In the genomic region with DNA sequence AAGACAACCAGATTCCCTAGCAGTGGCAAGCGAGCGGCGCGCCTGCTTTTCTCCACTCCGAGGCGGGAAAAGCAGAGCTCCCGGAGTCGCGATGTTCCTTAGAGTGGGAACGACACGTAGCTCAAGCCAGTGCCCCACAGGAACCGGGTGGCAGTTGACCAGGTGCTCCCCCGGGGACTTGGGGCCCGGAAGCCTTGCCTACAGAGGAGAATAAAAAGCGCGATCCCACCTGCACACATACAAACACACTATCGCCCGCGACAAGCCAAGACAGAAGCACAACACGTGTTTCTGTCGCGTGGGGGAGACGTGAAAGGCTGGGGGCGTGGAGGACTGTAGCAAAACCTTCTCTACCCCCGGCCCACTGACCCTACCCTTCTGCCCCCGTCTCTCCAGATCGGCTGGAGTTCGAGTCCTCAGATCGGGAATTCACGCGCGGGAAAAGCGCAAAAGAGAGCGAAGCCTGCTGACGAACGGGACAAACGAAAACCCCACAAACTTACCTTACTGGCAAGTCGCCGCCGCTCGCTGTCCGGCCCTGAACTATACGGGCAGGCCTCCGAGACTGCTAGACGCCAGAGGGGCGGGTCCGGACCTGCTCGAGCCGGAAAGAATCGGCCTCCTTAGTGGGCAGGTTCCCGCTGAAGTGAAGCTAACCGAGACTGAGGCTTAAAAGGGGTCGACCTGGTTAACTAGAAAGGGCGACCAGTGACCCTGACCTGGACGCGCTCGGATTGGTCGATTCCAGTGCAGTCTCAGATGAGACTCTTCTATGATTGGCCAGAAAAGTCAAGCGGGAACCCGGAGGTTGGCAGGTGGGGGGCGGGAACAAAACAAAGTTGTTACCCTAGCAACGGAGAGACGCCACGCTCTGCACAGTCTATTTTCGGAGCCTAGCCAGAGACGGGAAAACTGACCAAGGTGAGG, we compare ENCODE assay signal across 8 cellular contexts. TPM values are rescaled to one million over a fixed set of nuclear protein-coding genes. Genes with fewer than 3 reads are reported as not detected.
DNase-seq lines count a peak whose midpoint lies in the region; ATAC-seq and TF ChIP-seq lines count a peak whose summit lies in the region.

Gene DNAAF6 (plus strand): TSS at position 842 of the 927 bp plus-strand sequence. CDS start 6,265 bp downstream, outside the sequence.
Gene NUP62CL (minus strand): TSS at position 664 of the 927 bp plus-strand sequence. CDS start 31,287 bp downstream, outside the sequence.

- no peak for TF ChIP-seq CTCF in GM13976 (IDR thresholded peaks at IDR 0.05; ENCODE audit: borderline replicate concordance, control extremely low read depth, extremely low read depth, insufficient read depth, missing control alignments)

- intact Hi-C loops in left colon (cut with DNase I, micrococcal nuclease), result no loop called here

- ATAC-seq in HG02884 (IDR thresholded peaks at IDR 0.05; ENCODE audit: unreplicated experiment) (peak; percentile 97), left colon (peak; percentile 90)
- ATAC-seq in activated CD4-positive, CD25-positive, alpha-beta regulatory T cell treated with anti-CD3 and anti-CD28 coated beads, Interleukin-2, amount 50 U/mL, for 24 hours, result peak; percentile 93 to 95

- peak; percentile 75 for DNase-seq in GM13976 (ENCODE audit: low spot score)
- peak; percentile 69 to 81 for DNase-seq in NCI-H1930 (lab: John Stamatoyannopoulos, UW)
- DNase-seq in cerebellar cortex (ENCODE audit: low spot score), result peak; percentile 1
- peak; percentile 67 to 71 for DNase-seq in left colon
- peak; percentile 40 to 57 for DNase-seq in stimulated activated CD4-positive, alpha-beta T cell treated with anti-CD3 and anti-CD28 coated beads, Interleukin-2, amount 100 ng/mL, for 48 hours
- DNase-seq in amniotic stem cell (lab: John Stamatoyannopoulos, UW), result no peak

- in situ Hi-C loops in GM13976 (cut with MboI; ENCODE audit: low sequenced_read_pairs, unreplicated experiment), result no loop called here

RNA-seq across cellular contexts. Expression of gene DNAAF6, which starts in this region (rescaled TPM):
- total RNA-seq in left colon, result not detected

RNA-seq across cellular contexts. Expression of gene NUP62CL, which starts in this region (rescaled TPM):
- total RNA-seq in left colon, result 1 to 10 TPM; 2.4 to 3.7 TPM
